8 cellular contexts compared by ENCODE assay signal in the genomic region with DNA sequence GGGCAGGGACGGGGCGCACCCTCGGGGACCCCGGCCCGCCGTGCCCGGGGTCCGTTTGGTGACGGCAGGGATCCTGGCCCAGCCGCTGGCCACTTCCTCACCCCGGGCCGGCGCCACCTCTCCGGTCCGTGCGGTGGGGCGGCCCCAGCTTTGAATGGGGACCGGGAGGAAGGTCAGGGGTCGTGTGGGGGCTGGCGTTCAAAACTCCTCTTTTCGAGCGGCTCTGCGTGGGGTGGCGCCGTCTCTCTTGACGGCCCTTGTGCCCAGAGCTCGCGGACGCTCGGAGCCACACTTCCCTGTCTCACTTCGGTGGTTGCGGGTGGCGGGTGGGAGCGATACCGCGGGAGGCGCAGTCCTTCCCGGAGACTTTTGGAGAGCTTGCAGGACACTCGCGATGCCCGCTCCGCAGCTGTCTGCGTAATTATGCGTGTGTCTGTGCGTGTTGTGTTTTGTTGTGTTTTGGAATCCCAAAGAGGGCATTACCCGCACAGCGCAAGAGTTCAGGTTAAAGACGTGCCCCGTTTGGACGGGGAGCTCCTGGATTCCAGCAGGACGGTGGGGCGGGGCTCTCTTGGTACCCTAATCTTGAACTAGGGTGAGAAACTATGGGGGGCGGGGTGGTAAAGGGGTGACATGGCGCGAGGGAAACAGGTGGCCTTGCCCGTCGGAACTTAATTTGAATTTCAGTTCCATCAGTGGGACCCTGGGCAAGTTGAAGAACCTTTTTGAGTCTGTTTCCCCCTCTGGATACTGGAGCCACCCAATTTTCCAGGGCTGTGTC. TPM values are rescaled to one million over a fixed set of nuclear protein-coding genes. Genes with fewer than 3 reads are reported as not detected.
DNase-seq lines count a peak whose midpoint lies in the region; ATAC-seq and TF ChIP-seq lines count a peak whose summit lies in the region.

No MANE protein-coding gene starts in this region.

- TF ChIP-seq CTCF in CD14-positive monocyte (IDR thresholded peaks at IDR 0.05), result no peak
- no peak for TF ChIP-seq CTCF in KMS-11 (conservative IDR thresholded peaks at IDR 0.05; ENCODE audit: low read depth, low read length)
- TF ChIP-seq CTCF in MCF 10A (IDR thresholded peaks at IDR 0.05; ENCODE audit: unreplicated experiment), result no peak
- no peak for TF ChIP-seq CTCF in right lobe of liver (IDR thresholded peaks at IDR 0.05)
- TF ChIP-seq CTCF in thyroid gland (IDR thresholded peaks at IDR 0.05), result no peak

- TF ChIP-seq POLR2A in right lobe of liver (IDR thresholded peaks at IDR 0.05) (no peak), thyroid gland (IDR thresholded peaks at IDR 0.05) (no peak)

- peaks cover 15 to 16% of the 10 kb centered on the region in 2 donors for H3K36me3 Mint-ChIP-seq in CD14-positive monocyte
- H3K36me3 Mint-ChIP-seq in MCF 10A (ENCODE audit: insufficient read depth, unreplicated experiment), result no peaks in the 10 kb centered on the region

- peak overlapping the region; percentile 80 for H3K4me2 ChIP-seq in KMS-11

- H3K27me3 Mint-ChIP-seq in CD14-positive monocyte (ENCODE audit: low read depth in 3 of 3), result peaks cover 2 to 5% (median 2%) of the 10 kb centered on the region in 3 donors
- peaks cover 23% of the 10 kb centered on the region for H3K27me3 Mint-ChIP-seq in MCF 10A (ENCODE audit: insufficient read depth, unreplicated experiment)

- H3K27ac ChIP-seq in KMS-11 (no peak overlapping the region), right lobe of liver (peak overlapping the region; percentile 40 to 81 (median 49)), thyroid gland (no peak overlapping the region)

- POLR2A ChIA-PET in MCF 10A (lab: Yijun Ruan, JAX), result interaction anchor here (0.9 to 1.0 kb wide), 2 partner anchors 19 to 108 kb away, joined by 3 read pairs; no protein-coding TSS in a partner anchor

- no peaks in the 10 kb centered on the region for H3K79me2 ChIP-seq in KMS-11 (ENCODE audit: insufficient read depth, low read depth)

- H3K4me3 ChIP-seq in KMS-11 (IDR thresholded peaks at IDR 0.05; ENCODE audit: insufficient read depth, low read depth, low read length) (no peak overlapping the region), right lobe of liver (peak overlapping the region; percentile 60 to 84 (median 64)), thyroid gland (replicated peaks in 1 of 3) (peak overlapping the region; percentile 52 to 80 (median 70))

- H3K9me3 ChIP-seq in right lobe of liver (no peaks in the 10 kb centered on the region), thyroid gland (no peaks in the 10 kb centered on the region)

- intact Hi-C loops in CD14-positive monocyte (cut with micrococcal nuclease) (loop anchor here (5.0 to 10.0 kb wide), 2 partner anchors 43 to 95 kb away; no protein-coding TSS in a partner anchor), MCF 10A (cut with micrococcal nuclease) (loop anchor here (1.0 kb wide), 1 partner anchor 95 kb away; no protein-coding TSS in a partner anchor), right lobe of liver (cut with DNase I) (no loop called here), thyroid gland (cut with DNase I) (no loop called here)

- DNase-seq in CD14-positive monocyte (ENCODE audit: low spot score), result peak; percentile 62
- peak; percentile 9 for DNase-seq in MCF 10A (ENCODE audit: unreplicated experiment)
- peak; percentile 59 to 76 (median 66) for DNase-seq in right lobe of liver
- peak; percentile 45 to 54 for DNase-seq in thyroid gland
- DNase-seq in NCI-H1436 (lab: John Stamatoyannopoulos, UW), result no peak
- DNase-seq in DMS79 (lab: John Stamatoyannopoulos, UW), result no peak

- ATAC-seq in GM21367 (IDR thresholded peaks at IDR 0.05; ENCODE audit: unreplicated experiment), result peak; percentile 1
- ATAC-seq in right lobe of liver, result peak; percentile 34 to 56 (median 45)

- no peaks in the 10 kb centered on the region for H3K9me3 Mint-ChIP-seq in CD14-positive monocyte
- H3K9me3 Mint-ChIP-seq in MCF 10A (ENCODE audit: unreplicated experiment), result no peaks in the 10 kb centered on the region

- H3K4me1 Mint-ChIP-seq in CD14-positive monocyte (peaks cover 55% of the 10 kb centered on the region), MCF 10A (ENCODE audit: insufficient read depth, unreplicated experiment) (peaks cover 9% of the 10 kb centered on the region)

- H3K27ac Mint-ChIP-seq in CD14-positive monocyte (peak overlapping the region; percentile 89 to 96 (median 92)), MCF 10A (ENCODE audit: low read depth, unreplicated experiment) (no peak overlapping the region)

- CTCF ChIA-PET in MCF 10A (lab: Yijun Ruan, JAX), result interaction anchor here (0.7 to 2.3 kb wide), 2 partner anchors 94 to 297 kb away, joined by 3 to 15 read pairs; no protein-coding TSS in a partner anchor

- 10% methylated on average over 4 of the region's 57 CpGs for WGBS in right lobe of liver (ENCODE audit: insufficient coverage, low coverage, low lambda C conversion rate, missing lambda C conversion rate)
- 10 to 24% methylated on average over 9 to 41 of the region's 57 CpGs for WGBS in thyroid gland, 2 donors

- no peaks in the 10 kb centered on the region for H4K20me1 ChIP-seq in KMS-11 (ENCODE audit: insufficient read depth)

- peak overlapping the region; percentile 99 for H2AFZ ChIP-seq in KMS-11 (ENCODE audit: low read depth)

- H3K4me1 ChIP-seq in KMS-11 (ENCODE audit: low read depth, poor library complexity, severe bottlenecking), result peaks cover 8% of the 10 kb centered on the region
- H3K4me1 ChIP-seq in right lobe of liver, result peaks cover 0 to 12% (median 0%) of the 10 kb centered on the region in 4 donors
- no peaks in the 10 kb centered on the region for H3K4me1 ChIP-seq in thyroid gland

- BruUV-seq in MCF 10A (replicated peaks; lab: Mats Ljungman, UMichigan), result no TSS peak

- H3K27me3 ChIP-seq in KMS-11 (ENCODE audit: insufficient read depth, low read depth) (peaks cover 13% of the 10 kb centered on the region), right lobe of liver (no peaks in the 10 kb centered on the region), thyroid gland (no peaks in the 10 kb centered on the region)

- H3K4me3 Mint-ChIP-seq in CD14-positive monocyte (peak overlapping the region; percentile 96 to 97), MCF 10A (ENCODE audit: unreplicated experiment) (peak overlapping the region; percentile 81)

- H3K36me3 ChIP-seq in KMS-11 (ENCODE audit: insufficient read depth) (no peaks in the 10 kb centered on the region), right lobe of liver (no peaks in the 10 kb centered on the region), thyroid gland (no peaks in the 10 kb centered on the region)

- H3K9ac ChIP-seq in KMS-11, result peak overlapping the region; percentile 35; the same call in 1 of the 2 replicates

RNA-seq across cellular contexts. Expression of a gene that starts 0.6 kb away (rescaled TPM):
- polyA plus RNA-seq in CD14-positive monocyte, result 10 to 100 TPM; 19.5 to 35.5 TPM
- total RNA-seq in MCF 10A (2022), result 5.2 and 6.0 TPM in 2 replicates
- total RNA-seq in right lobe of liver, result 10 to 100 TPM; 11.1 to 23.1 (median 17.7) TPM
- 10 to 100 TPM in 2 of 4 donors, 1 to 10 TPM in 2; 9.2 to 12.1 (median 10.3) TPM for total RNA-seq in thyroid gland

Comparison
In these comparisons a context has a peak if more than half of its experiments do, and no peak if none do; other contexts are left out.
1. DNase-seq: peak in CD14-positive monocyte (single experiment), MCF 10A (single experiment), right lobe of liver (3 of 3) and thyroid gland (2 of 2); none in NCI-H1436 (single experiment) and DMS79 (single experiment).
2. H3K27ac ChIP-seq: peak in right lobe of liver (3 of 3); none in KMS-11 (single experiment) and thyroid gland (0 of 3).
3. intact Hi-C loops: an anchor here in CD14-positive monocyte (5.0 to 10.0 kb wide) and MCF 10A (1.0 kb wide); none called in right lobe of liver and thyroid gland.